33 cellular contexts compared by ENCODE assay signal in genomic region chr6:62323818-62324217, GRCh38. TPM values are rescaled to one million over a fixed set of nuclear protein-coding genes. Genes with fewer than 3 reads are reported as not detected.
"Had no signal": no experiment of that assay in that cellular context is flagged by ENCODE, and none has a peak within 500 bp of the region (broad histone marks: within the 10 kb centered on the region; RNA-seq: fewer than 3 reads in every experiment).

No MANE protein-coding gene starts in this region.

- H3K36me3 Mint-ChIP-seq: activated CD8-positive, alpha-beta memory T cell treated with anti-CD3 and anti-CD28 coated beads, Interleukin-2, amount 10 ng/mL, durations not matched to agents 7 days and 5 days; activated naive CD8-positive, alpha-beta T cell treated with anti-CD3 and anti-CD28 coated beads for 36 hours; mesothelial cell of epicardium; naive B cell had no signal

- DNase-seq: activated CD4-positive, alpha-beta T cell treated with anti-CD3 and anti-CD28 coated beads for 36 hours; activated CD4-positive, CD25-positive, alpha-beta regulatory T cell; activated CD8-positive, alpha-beta memory T cell treated with anti-CD3 and anti-CD28 coated beads, Interleukin-2, amount 10 ng/mL, durations not matched to agents 7 days and 5 days; activated CD8-positive, alpha-beta T cell treated with anti-CD3 and anti-CD28 coated beads, Interleukin-2, amount 10 ng/mL, durations not matched to agents 7 days and 5 days; activated naive CD4-positive, alpha-beta T cell treated with Interleukin-2 at 50 U/mL for 16 hours; activated naive CD8-positive, alpha-beta T cell treated with anti-CD3 and anti-CD28 coated beads for 36 hours; activated T-cell treated with anti-CD3 and anti-CD28 coated beads, Interleukin-2, amount 50 U/mL, for 72 hours; adrenal gland; brain microvascular endothelial cell; caudate nucleus; cortex of kidney; foreskin fibroblast; head of caudate nucleus; hippocampal formation; left cardiac atrium; mammary epithelial cell; naive B cell; right lobe of liver; stimulated activated CD4-positive, alpha-beta T cell treated with anti-CD3 and anti-CD28 coated beads, Interleukin-12 subunit alpha, Interleukin-12 subunit beta, amount 100 ng/mL, for 4 hours; stimulated activated CD4-positive, alpha-beta T cell treated with anti-CD3 and anti-CD28 coated beads, Interleukin-4, amount 100 ng/mL, for 1 hour; upper lobe of left lung had no signal

- H3K27ac Mint-ChIP-seq: activated CD4-positive, alpha-beta T cell treated with anti-CD3 and anti-CD28 coated beads for 36 hours; activated CD8-positive, alpha-beta memory T cell treated with anti-CD3 and anti-CD28 coated beads, Interleukin-2, amount 10 ng/mL, durations not matched to agents 7 days and 5 days; activated CD8-positive, alpha-beta T cell treated with anti-CD3 and anti-CD28 coated beads, Interleukin-2, amount 10 ng/mL, durations not matched to agents 7 days and 5 days; activated naive CD8-positive, alpha-beta T cell treated with anti-CD3 and anti-CD28 coated beads for 36 hours; activated T-cell treated with anti-CD3 and anti-CD28 coated beads, Interleukin-2, amount 50 U/mL, for 72 hours; mesothelial cell of epicardium; naive B cell; stimulated activated naive CD8-positive, alpha-beta T cell treated with anti-CD3 and anti-CD28 coated beads, Interleukin-15, Interleukin-2, amounts not matched to agents 100 ng/mL and 50 ng/mL, for 24 hours had no signal

- H3K4me1 ChIP-seq: adrenal gland, ascending aorta, right lobe of liver, vagina had no signal

- H3K4me3 ChIP-seq: adrenal gland, ascending aorta, right lobe of liver, thoracic aorta, upper lobe of left lung, vagina had no signal

- H3K27me3 Mint-ChIP-seq: activated CD4-positive, alpha-beta T cell treated with anti-CD3 and anti-CD28 coated beads for 36 hours; activated CD8-positive, alpha-beta memory T cell treated with anti-CD3 and anti-CD28 coated beads, Interleukin-2, amount 10 ng/mL, durations not matched to agents 7 days and 5 days; activated naive CD8-positive, alpha-beta T cell treated with anti-CD3 and anti-CD28 coated beads for 36 hours; naive B cell; stimulated activated naive CD8-positive, alpha-beta T cell treated with anti-CD3 and anti-CD28 coated beads, Interleukin-15, Interleukin-2, amounts not matched to agents 100 ng/mL and 50 ng/mL, for 24 hours had no signal

- H3K4me1 Mint-ChIP-seq: activated CD4-positive, alpha-beta T cell treated with anti-CD3 and anti-CD28 coated beads for 36 hours; activated CD8-positive, alpha-beta memory T cell treated with anti-CD3 and anti-CD28 coated beads, Interleukin-2, amount 10 ng/mL, durations not matched to agents 7 days and 5 days; activated naive CD8-positive, alpha-beta T cell treated with anti-CD3 and anti-CD28 coated beads for 36 hours had no signal

- H3K27ac ChIP-seq: adrenal gland, ascending aorta, brain microvascular endothelial cell, right lobe of liver, thoracic aorta, upper lobe of left lung, vagina had no signal

- H3K27me3 ChIP-seq: adrenal gland, ascending aorta, brain microvascular endothelial cell, right lobe of liver, upper lobe of left lung, vagina had no signal

- H3K9me3 ChIP-seq: adrenal gland, ascending aorta, right lobe of liver, thoracic aorta, upper lobe of left lung, vagina had no signal

- H3K9me3 Mint-ChIP-seq: mesothelial cell of epicardium had no signal

- H3K36me3 ChIP-seq: adrenal gland, ascending aorta, brain microvascular endothelial cell, right lobe of liver, thoracic aorta, upper lobe of left lung, vagina had no signal

- H3K4me3 Mint-ChIP-seq: activated CD4-positive, alpha-beta T cell treated with anti-CD3 and anti-CD28 coated beads for 36 hours; activated CD8-positive, alpha-beta memory T cell treated with anti-CD3 and anti-CD28 coated beads, Interleukin-2, amount 10 ng/mL, durations not matched to agents 7 days and 5 days; activated CD8-positive, alpha-beta T cell treated with anti-CD3 and anti-CD28 coated beads, Interleukin-2, amount 10 ng/mL, durations not matched to agents 7 days and 5 days; activated naive CD8-positive, alpha-beta T cell treated with anti-CD3 and anti-CD28 coated beads for 36 hours; activated T-cell treated with anti-CD3 and anti-CD28 coated beads, Interleukin-2, amount 50 U/mL, for 72 hours; mesothelial cell of epicardium; naive B cell; stimulated activated naive CD8-positive, alpha-beta T cell treated with anti-CD3 and anti-CD28 coated beads, Interleukin-15, Interleukin-2, amounts not matched to agents 100 ng/mL and 50 ng/mL, for 24 hours had no signal

- ATAC-seq: activated CD4-positive, alpha-beta T cell treated with anti-CD3 and anti-CD28 coated beads for 36 hours; activated CD8-positive, alpha-beta memory T cell treated with anti-CD3 and anti-CD28 coated beads, Interleukin-2, amount 10 ng/mL, durations not matched to agents 7 days and 5 days; activated CD8-positive, alpha-beta T cell treated with anti-CD3 and anti-CD28 coated beads, Interleukin-2, amount 10 ng/mL, durations not matched to agents 7 days and 5 days; activated T-cell treated with anti-CD3 and anti-CD28 coated beads, Interleukin-2, amount 50 U/mL, for 72 hours; esophagus mucosa; left cardiac atrium; right lobe of liver had no signal

RNA-seq across cellular contexts. Expression of gene KHDRBS2, which starts 37.8 kb away (rescaled TPM):
- total RNA-seq: activated CD4-positive, alpha-beta T cell treated with anti-CD3 and anti-CD28 coated beads for 36 hours; activated CD8-positive, alpha-beta memory T cell treated with anti-CD3 and anti-CD28 coated beads, Interleukin-2, amount 10 ng/mL, durations not matched to agents 7 days and 5 days; activated CD8-positive, alpha-beta T cell treated with anti-CD3 and anti-CD28 coated beads, Interleukin-2, amount 10 ng/mL, durations not matched to agents 7 days and 5 days; activated naive CD8-positive, alpha-beta T cell treated with anti-CD3 and anti-CD28 coated beads for 36 hours; activated T-cell treated with anti-CD3 and anti-CD28 coated beads, Interleukin-2, amount 50 U/mL, for 72 hours; ascending aorta; chondrocyte; mammary epithelial cell; osteoblast; renal cortical epithelial cell; T-helper 1 cell treated with Interleukin-12 subunit alpha and Interleukin-12 subunit beta and Interleukin-4 antibody, amounts not matched to agents 30 ng/mL and 1 ng/mL, for 36 hours had no signal
- polyA plus RNA-seq: keratinocyte, liver, mammary epithelial cell had no signal
